ENCODE assay signal across 8 cellular contexts in genomic region chr15:51888593-51889195, GRCh38. TPM values are rescaled to one million over a fixed set of nuclear protein-coding genes. Genes with fewer than 3 reads are reported as not detected.
A peak's percentile ranks its signal among the peaks of the same experiment; 100 is the strongest.
DNase-seq lines count a peak whose midpoint lies in the region; FAIRE-seq and TF ChIP-seq lines count a peak whose summit lies in the region.

No MANE protein-coding gene starts in this region.

- peaks cover 16% of the 10 kb centered on the region for H3K36me3 ChIP-seq in smooth muscle cell (ENCODE audit: low read depth)

- no peak overlapping the region for H3K27ac ChIP-seq in smooth muscle cell (ENCODE audit: low read depth)

- FAIRE-seq in GM19239 (lab: Jason Lieb, UNC): no peak

- no peak overlapping the region for H2AFZ ChIP-seq in smooth muscle cell (ENCODE audit: low read depth)

- WGBS in smooth muscle cell (ENCODE audit: low lambda C conversion rate): 54% methylated on average over 2 of the region's 2 CpGs

- H3K4me2 ChIP-seq in smooth muscle cell: no peak overlapping the region

- peaks cover 15% of the 10 kb centered on the region for H3K79me2 ChIP-seq in smooth muscle cell (ENCODE audit: low read depth)

- in situ Hi-C loops in ACHN (cut with HindIII; ENCODE audit: low pct_ligation_motif_present, low pct_unique_long_range_greater_than_20kb, low sequenced_read_pairs): no loop called here

- peak; percentile 30 for DNase-seq in ACHN
- DNase-seq in GM19239 (ENCODE audit: insufficient read length, low spot score): peak; percentile 33
- DNase-seq in SIG-M5 (lab: John Stamatoyannopoulos, UW): peak; percentile 11
- peak; percentile 53 for DNase-seq in fibroblast of pulmonary artery (ENCODE audit: low read depth)
- no peak for DNase-seq in smooth muscle cell (lab: John Stamatoyannopoulos, UW; ENCODE audit: unreplicated experiment)
- no peak for DNase-seq in posterior cingulate gyrus
- DNase-seq in COLO829 (ENCODE audit: low spot score): no peak
- no peak for DNase-seq in 8988T

- no peaks in the 10 kb centered on the region for H3F3A ChIP-seq in smooth muscle cell (ENCODE audit: low read depth)

- H3K4me3 ChIP-seq in fibroblast of pulmonary artery (replicated peaks; ENCODE audit: low read depth, low read length) (no peak overlapping the region), smooth muscle cell (no peak overlapping the region)

- no peaks in the 10 kb centered on the region for H3K27me3 ChIP-seq in smooth muscle cell (ENCODE audit: low read depth)

- peaks cover 6% of the 10 kb centered on the region for H3K4me1 ChIP-seq in smooth muscle cell (ENCODE audit: low read depth)

- H4K20me1 ChIP-seq in smooth muscle cell (ENCODE audit: low read depth): peaks cover 37% of the 10 kb centered on the region

- intact Hi-C loops in posterior cingulate gyrus (cut with DNase I): loop anchor here (1.0 to 5.0 kb wide), 3 partner anchors 190 to 339 kb away; no protein-coding TSS in a partner anchor

- no peak overlapping the region for H3K9ac ChIP-seq in smooth muscle cell (ENCODE audit: low read depth)

- no peaks in the 10 kb centered on the region for H3K9me3 ChIP-seq in smooth muscle cell (replicated peaks; ENCODE audit: low read depth)

- TF ChIP-seq CTCF in fibroblast of pulmonary artery (IDR thresholded peaks at IDR 0.05; ENCODE audit: low read length, missing control alignments): peak; percentile 75
- peak; percentile 84 for TF ChIP-seq CTCF in smooth muscle cell (IDR thresholded peaks at IDR 0.05; ENCODE audit: borderline replicate concordance, insufficient read depth, poor library complexity, severe bottlenecking)

RNA-seq across cellular contexts. Expression of gene TMOD3, which starts 59.2 kb away (rescaled TPM):
- total RNA-seq in smooth muscle cell: 35.7 and 57.1 TPM in 2 replicates
- polyA plus RNA-seq in smooth muscle cell: 18.6 and 32.0 TPM in 2 replicates

Comparison
In these comparisons a context has a peak if more than half of its experiments do, and no peak if none do; other contexts are left out.
1. DNase-seq: peak in ACHN (single experiment), GM19239 (single experiment), SIG-M5 (single experiment) and fibroblast of pulmonary artery (single experiment); none in smooth muscle cell (single experiment), posterior cingulate gyrus (0 of 10), COLO829 (single experiment) and 8988T (single experiment).